1 cellular context compared by ENCODE assay signal in the genomic region with DNA sequence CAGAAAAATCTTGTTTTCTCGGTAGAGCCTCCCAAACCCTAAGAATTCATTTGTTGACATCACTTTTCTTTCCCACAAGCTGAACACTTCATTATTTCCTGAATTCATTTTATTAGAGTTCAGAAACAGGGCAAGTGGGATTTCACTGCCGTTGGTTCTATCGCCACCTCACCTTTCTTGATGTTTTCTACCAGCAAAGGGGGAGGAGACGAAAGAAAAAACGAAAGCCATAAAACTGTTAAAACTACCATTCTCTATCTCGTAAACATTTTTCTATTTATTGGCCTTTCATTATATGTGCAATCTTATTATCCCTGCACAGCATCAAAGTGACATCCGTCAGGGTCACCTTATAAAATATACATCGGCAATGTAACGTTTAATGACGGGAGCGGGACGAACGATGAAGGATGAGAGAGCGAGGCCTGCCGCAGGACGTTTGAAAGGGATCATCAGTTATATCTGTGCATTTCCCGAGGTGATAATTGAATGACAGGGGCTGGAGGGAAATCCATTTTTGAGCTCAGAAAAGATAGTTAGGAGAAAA.
TF ChIP-seq lines count a peak whose summit lies in the region.

No MANE protein-coding gene starts in this region.

TF ChIP-seq in WTC11, 78 proteins besides CTCF, POLR2A, EP300 and RAD21 (continued from another document):
- no peak for TF ChIP-seq SP1 (CRISPR knock-in tag; conservative IDR thresholded peaks at IDR 0.05)
- TF ChIP-seq ZNF263 (CRISPR knock-in tag; IDR thresholded peaks at IDR 0.05; ENCODE audit: low read depth) = no peak
- no peak for TF ChIP-seq ZNF671 (CRISPR knock-in tag; IDR thresholded peaks at IDR 0.05)
- TF ChIP-seq ETV6 (CRISPR knock-in tag; IDR thresholded peaks at IDR 0.05) = no peak
- TF ChIP-seq, protein P1, sequence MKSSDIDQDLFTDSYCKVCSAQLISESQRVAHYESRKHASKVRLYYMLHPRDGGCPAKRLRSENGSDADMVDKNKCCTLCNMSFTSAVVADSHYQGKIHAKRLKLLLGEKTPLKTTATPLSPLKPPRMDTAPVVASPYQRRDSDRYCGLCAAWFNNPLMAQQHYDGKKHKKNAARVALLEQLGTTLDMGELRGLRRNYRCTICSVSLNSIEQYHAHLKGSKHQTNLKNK (CRISPR knock-in tag; IDR thresholded peaks at IDR 0.05) = no peak
- TF ChIP-seq, protein P2, sequence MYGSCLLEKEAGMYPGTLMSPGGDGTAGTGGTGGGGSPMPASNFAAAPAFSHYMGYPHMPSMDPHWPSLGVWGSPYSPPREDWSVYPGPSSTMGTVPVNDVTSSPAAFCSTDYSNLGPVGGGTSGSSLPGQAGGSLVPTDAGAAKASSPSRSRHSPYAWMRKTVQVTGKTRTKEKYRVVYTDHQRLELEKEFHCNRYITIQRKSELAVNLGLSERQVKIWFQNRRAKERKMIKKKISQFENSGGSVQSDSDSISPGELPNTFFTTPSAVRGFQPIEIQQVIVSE (CRISPR knock-in tag; IDR thresholded peaks at IDR 0.05; ENCODE audit: borderline replicate concordance) = no peak
- TF ChIP-seq, protein P3, sequence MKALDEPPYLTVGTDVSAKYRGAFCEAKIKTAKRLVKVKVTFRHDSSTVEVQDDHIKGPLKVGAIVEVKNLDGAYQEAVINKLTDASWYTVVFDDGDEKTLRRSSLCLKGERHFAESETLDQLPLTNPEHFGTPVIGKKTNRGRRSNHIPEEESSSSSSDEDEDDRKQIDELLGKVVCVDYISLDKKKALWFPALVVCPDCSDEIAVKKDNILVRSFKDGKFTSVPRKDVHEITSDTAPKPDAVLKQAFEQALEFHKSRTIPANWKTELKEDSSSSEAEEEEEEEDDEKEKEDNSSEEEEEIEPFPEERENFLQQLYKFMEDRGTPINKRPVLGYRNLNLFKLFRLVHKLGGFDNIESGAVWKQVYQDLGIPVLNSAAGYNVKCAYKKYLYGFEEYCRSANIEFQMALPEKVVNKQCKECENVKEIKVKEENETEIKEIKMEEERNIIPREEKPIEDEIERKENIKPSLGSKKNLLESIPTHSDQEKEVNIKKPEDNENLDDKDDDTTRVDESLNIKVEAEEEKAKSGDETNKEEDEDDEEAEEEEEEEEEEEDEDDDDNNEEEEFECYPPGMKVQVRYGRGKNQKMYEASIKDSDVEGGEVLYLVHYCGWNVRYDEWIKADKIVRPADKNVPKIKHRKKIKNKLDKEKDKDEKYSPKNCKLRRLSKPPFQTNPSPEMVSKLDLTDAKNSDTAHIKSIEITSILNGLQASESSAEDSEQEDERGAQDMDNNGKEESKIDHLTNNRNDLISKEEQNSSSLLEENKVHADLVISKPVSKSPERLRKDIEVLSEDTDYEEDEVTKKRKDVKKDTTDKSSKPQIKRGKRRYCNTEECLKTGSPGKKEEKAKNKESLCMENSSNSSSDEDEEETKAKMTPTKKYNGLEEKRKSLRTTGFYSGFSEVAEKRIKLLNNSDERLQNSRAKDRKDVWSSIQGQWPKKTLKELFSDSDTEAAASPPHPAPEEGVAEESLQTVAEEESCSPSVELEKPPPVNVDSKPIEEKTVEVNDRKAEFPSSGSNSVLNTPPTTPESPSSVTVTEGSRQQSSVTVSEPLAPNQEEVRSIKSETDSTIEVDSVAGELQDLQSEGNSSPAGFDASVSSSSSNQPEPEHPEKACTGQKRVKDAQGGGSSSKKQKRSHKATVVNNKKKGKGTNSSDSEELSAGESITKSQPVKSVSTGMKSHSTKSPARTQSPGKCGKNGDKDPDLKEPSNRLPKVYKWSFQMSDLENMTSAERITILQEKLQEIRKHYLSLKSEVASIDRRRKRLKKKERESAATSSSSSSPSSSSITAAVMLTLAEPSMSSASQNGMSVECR (CRISPR knock-in tag; IDR thresholded peaks at IDR 0.05; ENCODE audit: borderline replicate concordance) = no peak
- TF ChIP-seq TP53 (CRISPR knock-in tag; IDR thresholded peaks at IDR 0.05) = no peak
- no peak for TF ChIP-seq CREM (CRISPR knock-in tag; IDR thresholded peaks at IDR 0.05)
TF ChIP-seq in WTC11: peak in this region for 0.
